ENCODE assay signal across 25 cellular contexts in genomic region chr10:47366731-47367460, GRCh38. TPM values are rescaled to one million over a fixed set of nuclear protein-coding genes. Genes with fewer than 3 reads are reported as not detected.
DNase-seq lines count a peak whose midpoint lies in the region; ATAC-seq, FAIRE-seq and TF ChIP-seq lines count a peak whose summit lies in the region.
"Had no signal": no experiment of that assay in that cellular context is flagged by ENCODE, and none has a peak within 500 bp of the region (broad histone marks: within the 10 kb centered on the region; RNA-seq: fewer than 3 reads in every experiment).

No MANE protein-coding gene starts in this region.

- H3K4me1 ChIP-seq in K562 (replicated peaks in 1 of 2; ENCODE audit: control insufficient read depth in 2 of 2, insufficient read depth in 2 of 2, low read length in 2 of 2) = peaks cover 0 to 2% of the 10 kb centered on the region in 2 experiments; a peak in 1 of 5 replicates
- H3K4me1 ChIP-seq in PC-9 (replicated peaks; ENCODE audit: insufficient read depth) = peaks cover 32% of the 10 kb centered on the region
- H3K4me1 ChIP-seq: SJSA1 had no signal

- H3F3A ChIP-seq in PC-9 (ENCODE audit: insufficient read depth, low read depth) = peaks cover 8% of the 10 kb centered on the region

- CTCF ChIA-PET in K562 (lab: Yijun Ruan, JAX; ENCODE audit: low intra/inter-chr PET ratio) = no interaction called here
- CTCF ChIA-PET in PC-9 (lab: Charles Lee) = no interaction called here

- H4K20me1 ChIP-seq in K562 (replicated peaks; ENCODE audit: control insufficient read depth, insufficient read depth, low read length) (peaks cover 5% of the 10 kb centered on the region), PC-9 (ENCODE audit: insufficient read depth) (no peaks in the 10 kb centered on the region)

- no peaks in the 10 kb centered on the region for H3K9me1 ChIP-seq in K562 (ENCODE audit: control insufficient read depth, insufficient read depth, low read length)

- ATAC-seq in K562 = no peak
- ATAC-seq: GM12878, HepG2 had no signal

- no peaks in the 10 kb centered on the region for H3K9me2 ChIP-seq in PC-9 (ENCODE audit: insufficient read depth)

- 1% methylated on average over 8 of the region's 8 CpGs for WGBS in K562 (ENCODE audit: insufficient coverage, low coverage, missing lambda C conversion rate)

- BruUV-seq in K562 (replicated peaks; lab: Mats Ljungman, UMichigan) (no TSS peak), PC-9 (replicated peaks; lab: Mats Ljungman, UMichigan) (no TSS peak)

- H3K36me3 ChIP-seq in K562 (ENCODE audit: control insufficient read depth, insufficient read depth, low read length) (no peaks in the 10 kb centered on the region), PC-9 (ENCODE audit: low read depth) (no peaks in the 10 kb centered on the region)
- H3K36me3 ChIP-seq: SJSA1 had no signal

- H2AFZ ChIP-seq in K562 (ENCODE audit: low read depth, low read length) = no peak overlapping the region
- no peak overlapping the region for H2AFZ ChIP-seq in PC-9

- H3K27me3 ChIP-seq in K562 (ENCODE audit: control insufficient read depth in 2 of 2, insufficient read depth in 2 of 2, low read length in 2 of 2) (peaks cover 54 to 81% of the 10 kb centered on the region in 2 experiments), PC-9 (ENCODE audit: insufficient read depth, low read depth) (no peaks in the 10 kb centered on the region)
- H3K27me3 ChIP-seq: SJSA1 had no signal

- H3K4me3 ChIP-seq in K562 = no peak overlapping the region
- no peak overlapping the region for H3K4me3 ChIP-seq in PC-9
- H3K4me3 ChIP-seq: GM12878, SJSA1 had no signal

- no peak for FAIRE-seq in K562 (lab: Jason Lieb, UNC)
- FAIRE-seq: GM12878, GM19239, H54, HepG2 had no signal

- H3K79me2 ChIP-seq in K562 (ENCODE audit: control insufficient read depth, insufficient read depth, low read length) (no peaks in the 10 kb centered on the region), PC-9 (ENCODE audit: low read depth) (no peaks in the 10 kb centered on the region)

- no peak for TF ChIP-seq EP300 in K562 (IDR thresholded peaks at IDR 0.05; ENCODE audit: low read length)

- POLR2A ChIA-PET in K562 (lab: Yijun Ruan, JAX) = interaction anchor here (1.4 kb wide), 1 partner anchor 13 kb away, joined by 4 read pairs; no protein-coding TSS in a partner anchor
- POLR2A ChIA-PET in PC-9 (lab: Charles Lee; ENCODE audit: unreplicated experiment) = no interaction called here

- DNase-seq in NCI-H82 (lab: John Stamatoyannopoulos, UW) = peak; percentile 30
- DNase-seq in NCI-H82 treated with DMSO at 0.1 percent for 48 hours (lab: John Stamatoyannopoulos, UW; ENCODE audit: unreplicated experiment) = no peak
- DNase-seq in D341Med (ENCODE audit: low spot score) = peak; percentile 18
- no peak for DNase-seq in K562 (ENCODE audit: extremely low read depth in 1 of 4, low spot score in 3 of 4)
- DNase-seq in renal cortical epithelial cell (ENCODE audit: low read depth) = peak; percentile 31
- DNase-seq in PC-9 = no peak
- DNase-seq in pons (ENCODE audit: low spot score) = no peak
- DNase-seq in GM19240 (ENCODE audit: insufficient read length, low spot score) = no peak
- DNase-seq: AML-193; CD4-positive, CD25-positive, alpha-beta regulatory T cell; COR-L47; EL; HFFc6; KG1; NCI-H1105 treated with DMSO at 0.1 percent for 48 hours; NCI-H1694; NCI-H2081 treated with DMSO at 0.1 percent for 48 hours; NCI-H748 treated with DMSO at 0.1 percent for 48 hours had no signal

- in situ Hi-C loops in K562 (cut with MboI) = no loop called here

- H3K27ac ChIP-seq in K562 (ENCODE audit: extremely low read depth, low read depth, low read length) (no peak overlapping the region), PC-9 (no peak overlapping the region)
- H3K27ac ChIP-seq: 22Rv1, SJSA1 had no signal

- TF ChIP-seq CTCF in K562 (IDR thresholded peaks at IDR 0.05 in 2 of 3, conservative IDR thresholded peaks at IDR 0.05 in 1 of 3; ENCODE audit: insufficient read depth in 2 of 3, low read depth in 1 of 3, low read length in 3 of 3) (no peak), PC-9 (conservative IDR thresholded peaks at IDR 0.05) (no peak)

- TF ChIP-seq POLR2A in K562 (conservative IDR thresholded peaks at IDR 0.05) = no peak

- intact Hi-C loops in K562 (cut with micrococcal nuclease) (no loop called here), PC-9 (cut with micrococcal nuclease; ENCODE audit: unreplicated experiment) (no loop called here)

- no peak overlapping the region for H3K9ac ChIP-seq in K562 (ENCODE audit: insufficient read depth in 1 of 2, low read depth in 2 of 2, low read length in 2 of 2)

- H3K4me2 ChIP-seq in K562 (ENCODE audit: insufficient read depth, low read length) = no peak overlapping the region
- H3K4me2 ChIP-seq in PC-9 = no peak overlapping the region

- TF ChIP-seq RAD21 in K562 (CRISPR knock-in tag; conservative IDR thresholded peaks at IDR 0.05 in 1 of 2, IDR thresholded peaks at IDR 0.05 in 1 of 2) = no peak

- H3K9me3 ChIP-seq in K562 (replicated peaks; ENCODE audit: control insufficient read depth, insufficient read depth, low read depth, low read length) (no peaks in the 10 kb centered on the region), PC-9 (ENCODE audit: insufficient read depth, low read depth) (no peaks in the 10 kb centered on the region)
- H3K9me3 ChIP-seq: SJSA1 had no signal

RNA-seq across cellular contexts. Expression of gene ZNF488, which starts 17.2 kb away (rescaled TPM):
- 0.30 TPM in 1 of 2 replicates, not detected in the other for total RNA-seq in K562 (2011; cell fraction: chromatin; rRNA removed; ENCODE audit: low replicate concordance)
- total RNA-seq in K562 (2011; cell fraction: nucleolus; rRNA removed) = 0.13 and 0.33 TPM in 2 replicates
- total RNA-seq in K562 (2011; cell fraction: nucleoplasm; rRNA removed) = not detected in 2 replicates
- not detected in 2 replicates for total RNA-seq in K562 (2014; rRNA removed)
- not detected in 2 replicates for total RNA-seq in K562 (2014; rRNA removed; fragmentation: Illumina TruSeq; extraction: Trizol)
- total RNA-seq in K562 (2015; rRNA removed; fragmentation: Illumina TruSeq; extraction: Trizol) = 0.04 TPM in 1 of 2 replicates, not detected in the other
- 0.07 and 0.11 TPM in 2 replicates for total RNA-seq in K562 (2021)
- 0.04 and 0.08 TPM in 2 replicates for polyA plus RNA-seq in K562 (2011; rRNA removed)
- polyA plus RNA-seq in K562 (2011; cell fraction: cytosol; rRNA removed) = 0.01 and 0.15 TPM in 2 replicates
- polyA plus RNA-seq in K562 (2011; cell fraction: nucleus; rRNA removed) = 0.13 TPM in 1 of 2 replicates, not detected in the other
- 0.05 TPM in 1 of 2 replicates, not detected in the other for polyA plus RNA-seq in K562 (2012)
- polyA plus RNA-seq in K562 (2014; fragmentation: Illumina TruSeq; extraction: Trizol) = 0.09 TPM in 1 of 2 replicates, not detected in the other
- under 1 TPM in 1 of 2 experiments, not detected in 1; 0.03 TPM for polyA plus RNA-seq in K562 (2014; fragmentation: Nextera tagmentation; extraction: Ambion mirVana)
- polyA plus RNA-seq in K562 (2014; rRNA removed) = 0.04 TPM in 1 of 2 replicates, not detected in the other
- polyA minus RNA-seq in K562 (2011; rRNA and poly(A)+ RNA removed) = 0.14 TPM in 1 of 2 replicates, not detected in the other
- not detected in 2 replicates for polyA minus RNA-seq in K562 (2011; cell fraction: cytosol; rRNA and poly(A)+ RNA removed)
- 0.11 and 0.13 TPM in 2 replicates for polyA minus RNA-seq in K562 (2011; cell fraction: nucleus; rRNA and poly(A)+ RNA removed)
- 0.17 and 0.25 TPM in 2 replicates for total RNA-seq in renal cortical epithelial cell
- 11.4 and 18.1 TPM in 2 replicates for total RNA-seq in PC-9 (2021)
- total RNA-seq: CD4-positive, CD25-positive, alpha-beta regulatory T cell; GM12878; NCI-H460 had no signal
- polyA plus RNA-seq: CD4-positive, CD25-positive, alpha-beta regulatory T cell; GM12878 had no signal

RNA-seq across cellular contexts. Expression of gene RBP3, which starts 18.7 kb away (rescaled TPM):
- not detected in 2 replicates for total RNA-seq in K562 (2011; cell fraction: chromatin; rRNA removed; ENCODE audit: low replicate concordance)
- total RNA-seq in K562 (2011; cell fraction: nucleolus; rRNA removed) = not detected in 2 replicates
- not detected in 2 replicates for total RNA-seq in K562 (2011; cell fraction: nucleoplasm; rRNA removed)
- total RNA-seq in K562 (2014; rRNA removed) (not detected in 2 replicates), K562 (2014; rRNA removed; fragmentation: Illumina TruSeq; extraction: Trizol) (not detected in 2 replicates), K562 (2015; rRNA removed; fragmentation: Illumina TruSeq; extraction: Trizol) (not detected in 2 replicates), K562 (2021) (not detected in 2 replicates), renal cortical epithelial cell (not detected in 2 replicates), PC-9 (2021) (not detected in 2 replicates)
- polyA plus RNA-seq in K562 (2011; rRNA removed) (not detected in 2 replicates), K562 (2014; fragmentation: Illumina TruSeq; extraction: Trizol) (not detected in 2 replicates), K562 (2014; fragmentation: Nextera tagmentation; extraction: Ambion mirVana) (not detected), K562 (2014; rRNA removed) (not detected in 2 replicates)
- polyA plus RNA-seq in K562 (2011; cell fraction: cytosol; rRNA removed) = not detected in 2 replicates
- polyA plus RNA-seq in K562 (2011; cell fraction: nucleus; rRNA removed) = not detected in 2 replicates
- polyA plus RNA-seq in K562 (2012) = not detected in 2 replicates
- polyA minus RNA-seq in K562 (2011; rRNA and poly(A)+ RNA removed) = not detected in 2 replicates
- polyA minus RNA-seq in K562 (2011; cell fraction: cytosol; rRNA and poly(A)+ RNA removed) = not detected in 2 replicates
- polyA minus RNA-seq in K562 (2011; cell fraction: nucleus; rRNA and poly(A)+ RNA removed) = not detected in 2 replicates
- total RNA-seq: CD4-positive, CD25-positive, alpha-beta regulatory T cell; GM12878; HepG2; HFFc6; NCI-H460; SJSA1 had no signal
- polyA plus RNA-seq: CD4-positive, CD25-positive, alpha-beta regulatory T cell; GM12878; HepG2 had no signal

RNA-seq across cellular contexts. Expression of gene GDF2, which starts 44.6 kb away (rescaled TPM):
- 0.21 and 1.00 TPM in 2 replicates for total RNA-seq in K562 (2011; cell fraction: chromatin; rRNA removed; ENCODE audit: low replicate concordance)
- 1.0 and 1.6 TPM in 2 replicates for total RNA-seq in K562 (2011; cell fraction: nucleolus; rRNA removed)
- 0.38 and 1.0 TPM in 2 replicates for total RNA-seq in K562 (2011; cell fraction: nucleoplasm; rRNA removed)
- total RNA-seq in K562 (2014; rRNA removed) (0.54 and 0.69 TPM in 2 replicates), K562 (2014; rRNA removed; fragmentation: Illumina TruSeq; extraction: Trizol) (0.18 and 0.22 TPM in 2 replicates), K562 (2015; rRNA removed; fragmentation: Illumina TruSeq; extraction: Trizol) (0.57 and 0.58 TPM in 2 replicates), K562 (2021) (0.11 and 0.27 TPM in 2 replicates), renal cortical epithelial cell (not detected in 2 replicates), PC-9 (2021) (not detected in 2 replicates)
- polyA plus RNA-seq in K562 (2011; rRNA removed) (0.08 TPM in 1 of 2 replicates, not detected in the other), K562 (2014; fragmentation: Illumina TruSeq; extraction: Trizol) (0.48 TPM in 2 replicates), K562 (2014; fragmentation: Nextera tagmentation; extraction: Ambion mirVana) (not detected), K562 (2014; rRNA removed) (0.27 and 0.54 TPM in 2 replicates)
- 0.18 TPM in 1 of 2 replicates, not detected in the other for polyA plus RNA-seq in K562 (2011; cell fraction: cytosol; rRNA removed)
- polyA plus RNA-seq in K562 (2011; cell fraction: nucleus; rRNA removed) = 0.08 TPM in 1 of 2 replicates, not detected in the other
- 0.60 and 1.8 TPM in 2 replicates for polyA plus RNA-seq in K562 (2012)
- polyA minus RNA-seq in K562 (2011; rRNA and poly(A)+ RNA removed) = 0.09 and 0.14 TPM in 2 replicates
- polyA minus RNA-seq in K562 (2011; cell fraction: cytosol; rRNA and poly(A)+ RNA removed) = not detected in 2 replicates
- not detected in 2 replicates for polyA minus RNA-seq in K562 (2011; cell fraction: nucleus; rRNA and poly(A)+ RNA removed)
- total RNA-seq: CD4-positive, CD25-positive, alpha-beta regulatory T cell; GM12878; HepG2; HFFc6; NCI-H460; SJSA1 had no signal
- polyA plus RNA-seq: CD4-positive, CD25-positive, alpha-beta regulatory T cell; GM12878; HepG2 had no signal

Comparison
In these comparisons a context has a peak if more than half of its experiments do, and no peak if none do; other contexts are left out.
1. DNase-seq: peak in NCI-H82 (single experiment), D341Med (single experiment) and renal cortical epithelial cell (single experiment); none in NCI-H82 treated with DMSO at 0.1 percent for 48 hours (single experiment), K562 (0 of 4), PC-9 (0 of 2), pons (single experiment) and GM19240 (single experiment).